18 cellular contexts compared by ENCODE assay signal in the genomic region with DNA sequence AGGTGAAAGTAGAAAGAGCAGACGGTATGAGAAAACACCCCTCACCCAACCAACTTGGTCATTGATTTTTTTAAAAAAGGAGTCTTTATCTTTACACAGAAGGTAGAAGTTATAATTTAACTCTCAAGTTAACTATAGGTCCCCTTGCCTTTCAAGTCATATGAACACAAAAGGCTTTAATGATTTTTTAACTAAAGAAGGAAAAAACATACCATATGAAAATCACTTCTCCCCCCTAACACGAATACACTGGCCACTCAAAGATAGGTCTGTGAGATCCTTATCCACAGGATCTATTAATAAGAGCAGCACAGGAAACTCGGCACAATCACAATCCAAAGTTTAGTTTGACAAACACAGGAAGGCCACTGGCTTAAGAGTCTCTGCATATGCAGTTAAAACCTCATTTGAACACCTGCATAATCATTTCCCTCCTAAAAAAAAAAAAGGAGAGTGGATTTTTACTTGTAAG.
DNase-seq lines count a peak whose midpoint lies in the region; ATAC-seq, FAIRE-seq and TF ChIP-seq lines count a peak whose summit lies in the region.
"Had no signal": no experiment of that assay in that cellular context is flagged by ENCODE, and none has a peak within 500 bp of the region (broad histone marks: within the 10 kb centered on the region; RNA-seq: fewer than 3 reads in every experiment).

No MANE protein-coding gene starts in this region.

- no peak for FAIRE-seq in pancreas (lab: Jason Lieb, UNC)
- FAIRE-seq: A204.1, GM18507 had no signal

- no peaks in the 10 kb centered on the region for H3K4me1 Mint-ChIP-seq in MCF 10A (ENCODE audit: insufficient read depth, unreplicated experiment)

- no peaks in the 10 kb centered on the region for H3K27me3 Mint-ChIP-seq in MCF 10A (ENCODE audit: insufficient read depth, unreplicated experiment)

- DNase-seq in MCF 10A (ENCODE audit: unreplicated experiment) (no peak), breast epithelium (ENCODE audit: low spot score in 2 of 2) (no peak), body of pancreas (no peak), left lobe of liver (ENCODE audit: low spot score) (no peak), pancreas (no peak), SKM-1 treated with dmso at 0.1 percent for 144 hours (lab: John Stamatoyannopoulos, UW; ENCODE audit: unreplicated experiment) (no peak), DMS 273 (lab: John Stamatoyannopoulos, UW; ENCODE audit: unreplicated experiment) (no peak)
- DNase-seq: NCI-H1048, NCI-H1694, NCI-H2107, NCI-H774, SHP77 had no signal

- TF ChIP-seq CTCF in MCF 10A (IDR thresholded peaks at IDR 0.05; ENCODE audit: unreplicated experiment) (no peak), breast epithelium (IDR thresholded peaks at IDR 0.05) (no peak), body of pancreas (IDR thresholded peaks at IDR 0.05) (no peak), pancreas (IDR thresholded peaks at IDR 0.05) (no peak)

- peak overlapping the region; percentile 43 for H3K27ac Mint-ChIP-seq in MCF 10A (ENCODE audit: low read depth, unreplicated experiment)

- H3K9me3 ChIP-seq in breast epithelium, result no peaks in the 10 kb centered on the region
- no peaks in the 10 kb centered on the region for H3K9me3 ChIP-seq in body of pancreas
- no peaks in the 10 kb centered on the region for H3K9me3 ChIP-seq in pancreas
- H3K9me3 ChIP-seq: HAP-1 had no signal

- H3K27me3 ChIP-seq in breast epithelium (no peaks in the 10 kb centered on the region), body of pancreas (no peaks in the 10 kb centered on the region), pancreas (no peaks in the 10 kb centered on the region)

- 14 to 17% methylated on average over 3 of the region's 3 CpGs for WGBS in body of pancreas, 2 donors
- WGBS in pancreas, 2 donors, result 10 to 15% methylated on average over 3 of the region's 3 CpGs

- POLR2A ChIA-PET in MCF 10A (lab: Yijun Ruan, JAX), result no interaction called here

- H3K27ac ChIP-seq in breast epithelium (no peak overlapping the region), body of pancreas (peak overlapping the region in 3 of 4 donors; percentile 39 to 63 (median 55)), pancreas (peak overlapping the region in 2 of 4 donors; percentile 12 to 42)
- H3K27ac ChIP-seq: C4-2B had no signal

- H3K4me3 Mint-ChIP-seq in MCF 10A (ENCODE audit: unreplicated experiment), result no peak overlapping the region

- no TSS peak for BruUV-seq in MCF 10A (replicated peaks; lab: Mats Ljungman, UMichigan)

- H3K36me3 ChIP-seq in breast epithelium, result no peaks in the 10 kb centered on the region
- H3K36me3 ChIP-seq in body of pancreas (replicated peaks in 1 of 2; ENCODE audit: insufficient read depth in 1 of 2, low read depth in 2 of 2), result no peaks in the 10 kb centered on the region
- H3K36me3 ChIP-seq in pancreas, result no peaks in the 10 kb centered on the region
- H3K36me3 ChIP-seq: HAP-1 had no signal

- no peak for TF ChIP-seq POLR2A in breast epithelium (IDR thresholded peaks at IDR 0.05)
- no peak for TF ChIP-seq POLR2A in body of pancreas (IDR thresholded peaks at IDR 0.05)

- peak; percentile 26 for ATAC-seq in body of pancreas
- peak; percentile 46 for ATAC-seq in left lobe of liver
- peak in 3 of 4 donors; percentile 54 to 71 (median 67) for ATAC-seq in pancreas
- no peak for ATAC-seq in GM21447 (IDR thresholded peaks at IDR 0.05; ENCODE audit: unreplicated experiment)
- ATAC-seq: Panc1 had no signal

- intact Hi-C loops in MCF 10A (cut with micrococcal nuclease), result no loop called here
- intact Hi-C loops in breast epithelium (cut with DNase I; ENCODE audit: low total_unique reads), result no loop called here
- intact Hi-C loops in body of pancreas (cut with DNase I), result no loop called here
- intact Hi-C loops in pancreas (cut with DNase I), result no loop called here

- CTCF ChIA-PET in MCF 10A (lab: Yijun Ruan, JAX), result interaction anchor here (0.6 kb wide), 1 partner anchor 74 kb away, joined by 3 read pairs; no protein-coding TSS in a partner anchor

- no peaks in the 10 kb centered on the region for H3K4me1 ChIP-seq in breast epithelium
- peaks cover 43% of the 10 kb centered on the region for H3K4me1 ChIP-seq in body of pancreas
- H3K4me1 ChIP-seq in pancreas, result peaks cover 0 to 28% (median 28%) of the 10 kb centered on the region in 3 donors
- H3K4me1 ChIP-seq: HAP-1 had no signal

- H3K9me3 Mint-ChIP-seq in MCF 10A (ENCODE audit: unreplicated experiment), result no peaks in the 10 kb centered on the region

- H3K36me3 Mint-ChIP-seq in MCF 10A (ENCODE audit: insufficient read depth, unreplicated experiment), result no peaks in the 10 kb centered on the region

- H3K4me3 ChIP-seq in breast epithelium (no peak overlapping the region), body of pancreas (no peak overlapping the region), pancreas (no peak overlapping the region)
- H3K4me3 ChIP-seq: HAP-1 had no signal

Comparison
In these comparisons a context has a peak if more than half of its experiments do, and no peak if none do; other contexts are left out.
1. H3K27ac ChIP-seq: peak in body of pancreas (3 of 4); none in breast epithelium (0 of 2).